1 cellular context compared by ENCODE assay signal in the genomic region with DNA sequence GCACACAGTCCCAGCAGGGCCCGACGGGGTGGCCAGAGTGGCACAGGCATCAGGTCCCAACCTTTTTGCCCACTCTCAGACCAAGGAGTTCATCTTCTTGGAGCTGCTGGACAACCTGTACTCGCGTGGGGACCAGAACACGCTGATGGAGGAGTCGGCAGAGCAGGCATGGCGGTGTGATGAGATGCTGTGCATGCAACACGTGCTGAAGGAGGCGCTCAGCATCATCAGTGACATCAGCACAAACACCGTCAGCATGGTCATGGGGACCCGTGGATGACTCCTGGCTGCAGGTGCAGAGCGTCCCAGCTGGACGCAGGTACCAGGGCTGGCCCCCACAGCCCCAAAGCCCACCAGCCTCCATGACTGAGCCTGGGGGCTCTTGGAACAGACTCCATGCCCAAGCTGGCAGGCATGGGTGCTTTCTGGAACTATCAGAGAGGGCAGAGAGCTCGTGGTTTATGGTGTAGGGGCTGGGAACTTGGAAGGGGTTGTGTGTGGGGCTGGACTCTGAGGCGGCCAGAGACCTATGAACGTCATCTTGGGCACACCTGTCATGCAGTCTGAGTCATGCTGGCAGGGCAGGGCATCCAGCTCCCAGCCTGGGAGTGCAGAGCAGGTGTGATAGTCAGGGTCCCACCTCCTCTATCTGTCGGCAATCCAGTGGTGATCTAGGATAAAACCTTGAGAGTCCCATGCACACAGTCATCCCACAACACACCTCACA.
A peak's percentile ranks its signal among the peaks of the same experiment; 100 is the strongest.
TF ChIP-seq lines count a peak whose summit lies in the region.

No MANE protein-coding gene starts in this region.

TF ChIP-seq in K562, 482 proteins besides CTCF, POLR2A, EP300 and RAD21 (continues in another document):
- TF ChIP-seq, protein P1, sequence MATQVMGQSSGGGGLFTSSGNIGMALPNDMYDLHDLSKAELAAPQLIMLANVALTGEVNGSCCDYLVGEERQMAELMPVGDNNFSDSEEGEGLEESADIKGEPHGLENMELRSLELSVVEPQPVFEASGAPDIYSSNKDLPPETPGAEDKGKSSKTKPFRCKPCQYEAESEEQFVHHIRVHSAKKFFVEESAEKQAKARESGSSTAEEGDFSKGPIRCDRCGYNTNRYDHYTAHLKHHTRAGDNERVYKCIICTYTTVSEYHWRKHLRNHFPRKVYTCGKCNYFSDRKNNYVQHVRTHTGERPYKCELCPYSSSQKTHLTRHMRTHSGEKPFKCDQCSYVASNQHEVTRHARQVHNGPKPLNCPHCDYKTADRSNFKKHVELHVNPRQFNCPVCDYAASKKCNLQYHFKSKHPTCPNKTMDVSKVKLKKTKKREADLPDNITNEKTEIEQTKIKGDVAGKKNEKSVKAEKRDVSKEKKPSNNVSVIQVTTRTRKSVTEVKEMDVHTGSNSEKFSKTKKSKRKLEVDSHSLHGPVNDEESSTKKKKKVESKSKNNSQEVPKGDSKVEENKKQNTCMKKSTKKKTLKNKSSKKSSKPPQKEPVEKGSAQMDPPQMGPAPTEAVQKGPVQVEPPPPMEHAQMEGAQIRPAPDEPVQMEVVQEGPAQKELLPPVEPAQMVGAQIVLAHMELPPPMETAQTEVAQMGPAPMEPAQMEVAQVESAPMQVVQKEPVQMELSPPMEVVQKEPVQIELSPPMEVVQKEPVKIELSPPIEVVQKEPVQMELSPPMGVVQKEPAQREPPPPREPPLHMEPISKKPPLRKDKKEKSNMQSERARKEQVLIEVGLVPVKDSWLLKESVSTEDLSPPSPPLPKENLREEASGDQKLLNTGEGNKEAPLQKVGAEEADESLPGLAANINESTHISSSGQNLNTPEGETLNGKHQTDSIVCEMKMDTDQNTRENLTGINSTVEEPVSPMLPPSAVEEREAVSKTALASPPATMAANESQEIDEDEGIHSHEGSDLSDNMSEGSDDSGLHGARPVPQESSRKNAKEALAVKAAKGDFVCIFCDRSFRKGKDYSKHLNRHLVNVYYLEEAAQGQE (CRISPR knock-in tag; IDR thresholded peaks at IDR 0.05; ENCODE audit: low read depth), result no peak
- no peak for TF ChIP-seq MBD1 (CRISPR knock-in tag; IDR thresholded peaks at IDR 0.05)
- TF ChIP-seq WHSC1 (IDR thresholded peaks at IDR 0.05; ENCODE audit: low read length), result no peak
- no peak for TF ChIP-seq ZNF589 (CRISPR knock-in tag; IDR thresholded peaks at IDR 0.05; ENCODE audit: low read depth)
- TF ChIP-seq CTBP1 (IDR thresholded peaks at IDR 0.05; ENCODE audit: borderline replicate concordance), result peak; percentile 23; the same call in 1 of the 2 replicates
- TF ChIP-seq FOSL1 (tag; conservative IDR thresholded peaks at IDR 0.05), result no peak
- TF ChIP-seq ZNF780A (CRISPR knock-in tag; IDR thresholded peaks at IDR 0.05), result no peak
- TF ChIP-seq SREBF2 (CRISPR knock-in tag; IDR thresholded peaks at IDR 0.05), result no peak
- peak; percentile 82 for TF ChIP-seq BHLHE40 (IDR thresholded peaks at IDR 0.05; ENCODE audit: low read length)
- no peak for TF ChIP-seq EHMT2 (IDR thresholded peaks at IDR 0.05)
- no peak for TF ChIP-seq MIER1 (IDR thresholded peaks at IDR 0.05; ENCODE audit: low read depth)
- TF ChIP-seq ZNF407 (IDR thresholded peaks at IDR 0.05; ENCODE audit: low read depth), result no peak
- no peak for TF ChIP-seq RBM25 (IDR thresholded peaks at IDR 0.05; ENCODE audit: low read depth, low read length, severe bottlenecking)
- no peak for TF ChIP-seq ZNF232 (CRISPR knock-in tag; IDR thresholded peaks at IDR 0.05)
- TF ChIP-seq SRF (CRISPR knock-in tag; IDR thresholded peaks at IDR 0.05), result no peak
- TF ChIP-seq TRIM25 (IDR thresholded peaks at IDR 0.05; ENCODE audit: borderline replicate concordance), result no peak
- TF ChIP-seq, protein P2, sequence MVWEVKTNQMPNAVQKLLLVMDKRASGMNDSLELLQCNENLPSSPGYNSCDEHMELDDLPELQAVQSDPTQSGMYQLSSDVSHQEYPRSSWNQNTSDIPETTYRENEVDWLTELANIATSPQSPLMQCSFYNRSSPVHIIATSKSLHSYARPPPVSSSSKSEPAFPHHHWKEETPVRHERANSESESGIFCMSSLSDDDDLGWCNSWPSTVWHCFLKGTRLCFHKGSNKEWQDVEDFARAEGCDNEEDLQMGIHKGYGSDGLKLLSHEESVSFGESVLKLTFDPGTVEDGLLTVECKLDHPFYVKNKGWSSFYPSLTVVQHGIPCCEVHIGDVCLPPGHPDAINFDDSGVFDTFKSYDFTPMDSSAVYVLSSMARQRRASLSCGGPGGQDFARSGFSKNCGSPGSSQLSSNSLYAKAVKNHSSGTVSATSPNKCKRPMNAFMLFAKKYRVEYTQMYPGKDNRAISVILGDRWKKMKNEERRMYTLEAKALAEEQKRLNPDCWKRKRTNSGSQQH (CRISPR knock-in tag; IDR thresholded peaks at IDR 0.05), result no peak
- no peak for TF ChIP-seq ZNF282 (CRISPR knock-in tag; IDR thresholded peaks at IDR 0.05)
- peak; percentile 56; the same call in 1 of the 2 replicates for TF ChIP-seq MAX (CRISPR knock-in tag; IDR thresholded peaks at IDR 0.05)
- TF ChIP-seq, protein P3, sequence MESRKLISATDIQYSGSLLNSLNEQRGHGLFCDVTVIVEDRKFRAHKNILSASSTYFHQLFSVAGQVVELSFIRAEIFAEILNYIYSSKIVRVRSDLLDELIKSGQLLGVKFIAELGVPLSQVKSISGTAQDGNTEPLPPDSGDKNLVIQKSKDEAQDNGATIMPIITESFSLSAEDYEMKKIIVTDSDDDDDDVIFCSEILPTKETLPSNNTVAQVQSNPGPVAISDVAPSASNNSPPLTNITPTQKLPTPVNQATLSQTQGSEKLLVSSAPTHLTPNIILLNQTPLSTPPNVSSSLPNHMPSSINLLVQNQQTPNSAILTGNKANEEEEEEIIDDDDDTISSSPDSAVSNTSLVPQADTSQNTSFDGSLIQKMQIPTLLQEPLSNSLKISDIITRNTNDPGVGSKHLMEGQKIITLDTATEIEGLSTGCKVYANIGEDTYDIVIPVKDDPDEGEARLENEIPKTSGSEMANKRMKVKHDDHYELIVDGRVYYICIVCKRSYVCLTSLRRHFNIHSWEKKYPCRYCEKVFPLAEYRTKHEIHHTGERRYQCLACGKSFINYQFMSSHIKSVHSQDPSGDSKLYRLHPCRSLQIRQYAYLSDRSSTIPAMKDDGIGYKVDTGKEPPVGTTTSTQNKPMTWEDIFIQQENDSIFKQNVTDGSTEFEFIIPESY (CRISPR knock-in tag; IDR thresholded peaks at IDR 0.05), result no peak
- TF ChIP-seq CHD4 (IDR thresholded peaks at IDR 0.05; ENCODE audit: insufficient read depth, insufficient replicate concordance, low read depth, low read length, poor library complexity, severe bottlenecking), result no peak
- no peak for TF ChIP-seq SMARCC2 (IDR thresholded peaks at IDR 0.05; ENCODE audit: low read depth)
- TF ChIP-seq ZNF316 (IDR thresholded peaks at IDR 0.05), result no peak
- no peak for TF ChIP-seq PHF8 (IDR thresholded peaks at IDR 0.05; ENCODE audit: borderline replicate concordance, low read length)
- TF ChIP-seq ZNF644 (tag; IDR thresholded peaks at IDR 0.05; ENCODE audit: low read depth), result no peak
- no peak for TF ChIP-seq ZNF277 (CRISPR knock-in tag; IDR thresholded peaks at IDR 0.05; ENCODE audit: borderline replicate concordance)
- TF ChIP-seq ZSCAN32 (CRISPR knock-in tag; IDR thresholded peaks at IDR 0.05), result no peak
- no peak for TF ChIP-seq ILF3 (IDR thresholded peaks at IDR 0.05; ENCODE audit: borderline replicate concordance)
- no peak for TF ChIP-seq PRMT5 (CRISPR knock-in tag; IDR thresholded peaks at IDR 0.05)
- no peak for TF ChIP-seq ATF1 (CRISPR knock-in tag; IDR thresholded peaks at IDR 0.05)
- peak; percentile 40; the same call in 1 of the 2 replicates for TF ChIP-seq ATF1 (tag; IDR thresholded peaks at IDR 0.05)
- TF ChIP-seq L3MBTL2 (IDR thresholded peaks at IDR 0.05), result peak; percentile 46; the same call in 1 of the 2 replicates
- TF ChIP-seq SMARCE1 (IDR thresholded peaks at IDR 0.05), result no peak
- no peak for TF ChIP-seq XRCC5 (IDR thresholded peaks at IDR 0.05; ENCODE audit: low read depth, low read length)
- TF ChIP-seq GTF2A2 (tag; IDR thresholded peaks at IDR 0.05), result no peak
